Comparison of ENCODE assay signal across 1 cellular context in genomic region chr9:131502781-131503625, GRCh38.
TF ChIP-seq lines count a peak whose summit lies in the region.

TSS of gene POMT1 (plus strand) at chr9:131502918. CDS start at chr9:131504219, 1,301 bp downstream.

TF ChIP-seq in HEK293, 187 proteins besides CTCF, POLR2A, EP300 and RAD21 (continued from another document):
- peak; percentile 100 for TF ChIP-seq ZBTB17 (tag by site-specific recombination; IDR thresholded peaks at IDR 0.05)
- TF ChIP-seq SP3 (tag by site-specific recombination; IDR thresholded peaks at IDR 0.05) = peak; percentile 69
- TF ChIP-seq ZBTB10 (tag by site-specific recombination; IDR thresholded peaks at IDR 0.05) = peak; percentile 80
- no peak for TF ChIP-seq HOXC10 (CRISPR knock-in tag; IDR thresholded peaks at IDR 0.05)
- no peak for TF ChIP-seq ZNF292 (tag by site-specific recombination; IDR thresholded peaks at IDR 0.05; ENCODE audit: borderline replicate concordance, low read depth)
- peak; percentile 93 for TF ChIP-seq KLF1 (tag by site-specific recombination; IDR thresholded peaks at IDR 0.05)
- TF ChIP-seq ZSCAN30 (tag by site-specific recombination; IDR thresholded peaks at IDR 0.05) = no peak
- no peak for TF ChIP-seq ZNF513 (tag by site-specific recombination; IDR thresholded peaks at IDR 0.05)
- 0 out of 2 replicates have a peak, but pooled peaks have one; percentile 85 for TF ChIP-seq ZNF660 (tag by site-specific recombination; IDR thresholded peaks at IDR 0.05)
- TF ChIP-seq ZNF561 (tag by site-specific recombination; IDR thresholded peaks at IDR 0.05; ENCODE audit: borderline replicate concordance) = peak; percentile 89
- TF ChIP-seq ZNF324 (tag by site-specific recombination; IDR thresholded peaks at IDR 0.05) = peak; percentile 55; the same call in 1 of the 2 replicates
- TF ChIP-seq ZNF530 (tag by site-specific recombination; IDR thresholded peaks at IDR 0.05; ENCODE audit: low read depth) = no peak
- peak; percentile 89 for TF ChIP-seq KLF17 (tag by site-specific recombination; IDR thresholded peaks at IDR 0.05)
- TF ChIP-seq ZNF184 (tag by site-specific recombination; IDR thresholded peaks at IDR 0.05) = no peak
- TF ChIP-seq ZNF146 (tag by site-specific recombination; IDR thresholded peaks at IDR 0.05) = peak; percentile 4; the same call in 1 of the 2 replicates
- TF ChIP-seq ZNF768 (tag by site-specific recombination; IDR thresholded peaks at IDR 0.05) = no peak
- TF ChIP-seq ZBTB20 (tag by site-specific recombination; IDR thresholded peaks at IDR 0.05) = peak; percentile 85
- TF ChIP-seq ZNF529 (tag by site-specific recombination; IDR thresholded peaks at IDR 0.05; ENCODE audit: insufficient replicate concordance) = no peak
- no peak for TF ChIP-seq ZFP41 (tag by site-specific recombination; IDR thresholded peaks at IDR 0.05; ENCODE audit: borderline replicate concordance)
- TF ChIP-seq GLIS1 (tag by site-specific recombination; IDR thresholded peaks at IDR 0.05) = peak; percentile 65
- TF ChIP-seq ZBTB26 (tag by site-specific recombination; optimal IDR thresholded peaks at IDR 0.05) = peak; percentile 96
- peak; percentile 82 for TF ChIP-seq SP7 (tag by site-specific recombination; IDR thresholded peaks at IDR 0.05)
- TF ChIP-seq ZNF600 (tag by site-specific recombination; IDR thresholded peaks at IDR 0.05) = peak; percentile 54; the same call in 1 of the 2 replicates
- peak; percentile 59; the same call in 1 of the 2 replicates for TF ChIP-seq GLIS2 (tag by site-specific recombination; IDR thresholded peaks at IDR 0.05)
- TF ChIP-seq PRDM10 (tag by site-specific recombination; IDR thresholded peaks at IDR 0.05) = peak; percentile 71
- peak; percentile 72; the same call in 1 of the 2 replicates for TF ChIP-seq KLF10 (tag by site-specific recombination; IDR thresholded peaks at IDR 0.05)
- TF ChIP-seq ZNF18 (tag by site-specific recombination; IDR thresholded peaks at IDR 0.05) = 0 out of 2 replicates have a peak, but pooled peaks have one; percentile 29
- TF ChIP-seq ZNF791 (tag by site-specific recombination; IDR thresholded peaks at IDR 0.05) = no peak
- TF ChIP-seq INSM2 (tag by site-specific recombination; IDR thresholded peaks at IDR 0.05) = peak; percentile 30; the same call in 1 of the 2 replicates
- peak; percentile 78 for TF ChIP-seq ZNF692 (tag by site-specific recombination; IDR thresholded peaks at IDR 0.05)
- peak; percentile 80 for TF ChIP-seq PATZ1 (tag by site-specific recombination; IDR thresholded peaks at IDR 0.05)
- TF ChIP-seq ZEB2 (tag by site-specific recombination; IDR thresholded peaks at IDR 0.05) = peak; percentile 62; the same call in 1 of the 2 replicates
- TF ChIP-seq ZXDB (tag by site-specific recombination; IDR thresholded peaks at IDR 0.05) = peak; percentile 77
- TF ChIP-seq ZNF133 (tag by site-specific recombination; IDR thresholded peaks at IDR 0.05) = no peak
- TF ChIP-seq ZNF391 (tag by site-specific recombination; IDR thresholded peaks at IDR 0.05; ENCODE audit: borderline replicate concordance, low read depth) = 0 out of 2 replicates have a peak, but pooled peaks have one; percentile 71
- peak; percentile 46 for TF ChIP-seq SP2 (tag by site-specific recombination; IDR thresholded peaks at IDR 0.05)
- no peak for TF ChIP-seq ZNF548 (tag by site-specific recombination; IDR thresholded peaks at IDR 0.05)
- peak; percentile 61 for TF ChIP-seq ZBTB48 (tag by site-specific recombination; IDR thresholded peaks at IDR 0.05)
- TF ChIP-seq PRDM1 (tag by site-specific recombination; IDR thresholded peaks at IDR 0.05) = no peak
- peak; percentile 94 for TF ChIP-seq PBX3 (CRISPR knock-in tag; IDR thresholded peaks at IDR 0.05)
- TF ChIP-seq ZNF10 (tag by site-specific recombination; IDR thresholded peaks at IDR 0.05) = 0 out of 2 replicates have a peak, but pooled peaks have one; percentile 20
- peak; percentile 56 for TF ChIP-seq ZBTB8A (tag by site-specific recombination; IDR thresholded peaks at IDR 0.05)
- TF ChIP-seq ZNF202 (tag by site-specific recombination; IDR thresholded peaks at IDR 0.05; ENCODE audit: borderline replicate concordance) = no peak
